14 cellular contexts compared by ENCODE assay signal in the genomic region with DNA sequence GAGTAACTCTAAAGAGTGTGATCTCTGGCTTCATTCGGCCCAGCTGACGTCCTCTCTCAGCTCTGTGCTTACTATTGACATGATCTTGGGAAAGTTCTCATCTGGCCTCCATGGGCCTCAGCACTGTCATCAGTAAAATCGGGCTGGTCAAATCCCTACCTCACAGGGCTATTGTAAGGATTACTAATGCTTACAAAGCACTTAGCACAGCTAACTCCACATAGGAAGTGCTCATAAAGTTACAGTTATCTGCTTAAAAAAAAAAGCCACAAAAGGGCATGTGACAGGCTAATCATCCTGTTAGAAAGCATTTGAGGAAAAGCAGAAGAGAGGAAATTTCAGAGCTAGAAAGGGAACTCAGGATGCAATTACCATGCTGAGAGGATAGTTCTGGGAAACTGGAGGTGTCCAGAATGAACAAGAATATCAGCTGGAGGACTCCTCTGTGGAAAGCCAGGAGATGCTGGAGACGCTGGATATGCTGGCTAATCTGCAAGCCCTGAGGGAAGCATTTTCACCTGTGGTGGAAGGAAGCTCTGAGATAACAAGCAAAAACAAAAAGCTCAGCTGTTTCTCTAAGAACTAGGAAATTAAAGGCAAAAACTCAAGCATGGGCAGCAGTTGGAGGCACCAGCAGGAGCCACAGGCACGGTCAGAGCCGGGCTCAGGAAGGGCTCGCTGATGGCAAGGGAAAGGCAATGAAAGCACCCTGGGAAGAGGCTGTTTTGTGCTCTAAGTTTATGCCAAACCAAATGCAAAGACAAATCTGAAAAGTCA. TPM values are rescaled to one million over a fixed set of nuclear protein-coding genes. Genes with fewer than 3 reads are reported as not detected.
A peak's percentile ranks its signal among the peaks of the same experiment; 100 is the strongest.
DNase-seq lines count a peak whose midpoint lies in the region; ATAC-seq and TF ChIP-seq lines count a peak whose summit lies in the region.
"Had no signal": no experiment of that assay in that cellular context is flagged by ENCODE, and none has a peak within 500 bp of the region (broad histone marks: within the 10 kb centered on the region; RNA-seq: fewer than 3 reads in every experiment).

No MANE protein-coding gene starts in this region.

- no peak for TF ChIP-seq CTCF in A673 (conservative IDR thresholded peaks at IDR 0.05; ENCODE audit: low read depth, low read length)

- ATAC-seq in left cardiac atrium (peak; percentile 19 to 64), Right ventricle myocardium inferior (no peak), GM19455 (IDR thresholded peaks at IDR 0.05; ENCODE audit: unreplicated experiment) (no peak)
- ATAC-seq: natural killer cell treated with Interleukin-12 subunit alpha and Interleukin-12 subunit beta and Interleukin-15 and Interleukin-18, amount 100 ng/mL, for 72 hours; T-helper 17 cell had no signal

- H3K36me3 ChIP-seq in A673 (ENCODE audit: insufficient read depth, low read length, poor library complexity, severe bottlenecking): no peaks in the 10 kb centered on the region
- H3K36me3 ChIP-seq: MG63 had no signal

- intact Hi-C loops in left cardiac atrium (cut with DNase I): loop anchor here in 1 of 2 donors (5.0 kb wide), 1 partner anchor 80 kb away; no protein-coding TSS in a partner anchor
- intact Hi-C loops in Right ventricle myocardium inferior (cut with DNase I): no loop called here
- intact Hi-C loops in A673 (cut with micrococcal nuclease; ENCODE audit: unreplicated experiment): no loop called here

- no peaks in the 10 kb centered on the region for H3K9me3 ChIP-seq in A673 (ENCODE audit: low read depth, low read length, poor library complexity, severe bottlenecking)
- H3K9me3 ChIP-seq: MG63 had no signal

- peaks cover 8% of the 10 kb centered on the region for H3K27me3 ChIP-seq in A673 (replicated peaks; ENCODE audit: insufficient read depth, low read depth, low read length, poor library complexity)

- DNase-seq in left cardiac atrium (no peak), Right ventricle myocardium inferior (ENCODE audit: missing footprints) (no peak), RPMI7951 (ENCODE audit: low read depth) (peak; percentile 8), foreskin melanocyte (peak; percentile 65), putamen (ENCODE audit: low spot score) (no peak), epidermal melanocyte (ENCODE audit: insufficient read length, low spot score) (no peak), A673 (ENCODE audit: low spot score) (no peak)
- DNase-seq: effector CD8-positive, alpha-beta T cell; MG63; NCI-H69; stimulated activated CD4-positive, alpha-beta T cell treated with anti-CD3 and anti-CD28 coated beads, Interleukin-12 subunit alpha, Interleukin-12 subunit beta, amount 100 ng/mL, for 4 hours; T-helper 17 cell had no signal

- BruUV-seq in A673 (replicated peaks; lab: Mats Ljungman, UMichigan): no TSS peak

- CTCF ChIA-PET in A673 (lab: Charles Lee): interaction anchor here (0.7 to 1.8 kb wide), 2 partner anchors 82 to 1240 kb away, joined by 3 to 5 read pairs; no protein-coding TSS in a partner anchor

- no peaks in the 10 kb centered on the region for H3K4me1 ChIP-seq in A673 (ENCODE audit: insufficient read depth, low read length, poor library complexity, severe bottlenecking)

- POLR2A ChIA-PET in A673 (lab: Charles Lee; ENCODE audit: low non-redundant PET): no interaction called here

- H3K27ac ChIP-seq in A673 (ENCODE audit: low read depth, low read length, poor library complexity, severe bottlenecking): no peak overlapping the region

- no peak overlapping the region for H3K4me3 ChIP-seq in A673 (ENCODE audit: low read depth, low read length, poor library complexity, severe bottlenecking)
- H3K4me3 ChIP-seq: MG63 had no signal

RNA-seq across cellular contexts. Expression of a gene that starts 4.4 kb away (rescaled TPM):
- total RNA-seq in left cardiac atrium (under 1 TPM; 0.18 to 0.44 TPM), Right ventricle myocardium inferior (not detected), A673 (2021) (not detected in 2 replicates)
- not detected in 2 replicates for total RNA-seq in RPMI7951 (2014; rRNA removed; shearing (Covaris generic))
- total RNA-seq: natural killer cell treated with Interleukin-12 subunit alpha and Interleukin-12 subunit beta and Interleukin-15 and Interleukin-18, amount 100 ng/mL, for 72 hours; T-helper 17 cell had no signal

RNA-seq across cellular contexts. Expression of a gene that starts 37.6 kb away (rescaled TPM):
- total RNA-seq in left cardiac atrium (10 to 100 TPM; 16.3 to 21.5 TPM), Right ventricle myocardium inferior (8.9 TPM), A673 (2021) (0.19 and 0.50 TPM in 2 replicates)
- not detected in 2 replicates for total RNA-seq in RPMI7951 (2014; rRNA removed; shearing (Covaris generic))
- total RNA-seq: natural killer cell treated with Interleukin-12 subunit alpha and Interleukin-12 subunit beta and Interleukin-15 and Interleukin-18, amount 100 ng/mL, for 72 hours; T-helper 17 cell had no signal

RNA-seq across cellular contexts. Expression of a gene that starts 37.7 kb away (rescaled TPM):
- 1 to 10 TPM; 3.0 to 3.3 TPM for total RNA-seq in left cardiac atrium
- total RNA-seq in Right ventricle myocardium inferior: 2.0 TPM
- total RNA-seq in RPMI7951 (2014; rRNA removed; shearing (Covaris generic)): not detected in 2 replicates
- 0.15 and 0.59 TPM in 2 replicates for total RNA-seq in A673 (2021)

Comparison
In these comparisons a context has a peak if more than half of its experiments do, and no peak if none do; other contexts are left out.
1. ATAC-seq: peak in left cardiac atrium (2 of 2); none in Right ventricle myocardium inferior (single experiment) and GM19455 (single experiment).
2. DNase-seq: peak in RPMI7951 (single experiment) and foreskin melanocyte (single experiment); none in left cardiac atrium (single experiment), Right ventricle myocardium inferior (single experiment), putamen (single experiment), epidermal melanocyte (single experiment) and A673 (single experiment).